1 cellular context compared by ENCODE assay signal in the genomic region with DNA sequence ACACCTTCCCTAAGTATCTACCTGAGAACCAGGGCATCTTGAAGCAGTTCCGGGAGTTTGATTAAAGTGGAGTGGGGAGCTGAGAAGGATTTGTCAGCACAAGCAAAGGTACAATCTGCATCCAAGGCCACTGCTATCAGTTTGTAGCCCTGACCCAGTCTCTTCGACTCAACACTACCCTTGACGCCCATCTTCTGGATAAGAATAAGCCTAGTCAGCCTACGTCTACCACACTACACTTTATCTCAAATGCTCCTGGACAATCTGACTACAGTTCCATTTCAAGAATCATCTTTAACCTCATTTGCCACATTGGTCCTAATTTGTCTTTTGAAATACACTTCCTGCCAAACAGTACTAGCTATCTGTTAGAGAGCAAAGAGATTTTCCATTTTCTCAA.
TF ChIP-seq lines count a peak whose summit lies in the region.

No MANE protein-coding gene starts in this region.

TF ChIP-seq in K562, 482 proteins besides CTCF, POLR2A, EP300 and RAD21 (continued from another document):
- TF ChIP-seq POLR2B (IDR thresholded peaks at IDR 0.05; ENCODE audit: low read depth, partially characterized antibody) (no peak), ZZZ3 (IDR thresholded peaks at IDR 0.05) (no peak), HMBOX1 (IDR thresholded peaks at IDR 0.05) (peak; percentile 42; the same call in 1 of the 2 replicates), RCOR1 (IDR thresholded peaks at IDR 0.05; ENCODE audit: borderline replicate concordance in 1 of 2, low read depth in 2 of 2, low read length in 2 of 2) (no peak)
